ENCODE assay signal across 9 cellular contexts in genomic region chr1:1040004-1040991, GRCh38.
DNase-seq lines count a peak whose midpoint lies in the region; ATAC-seq and TF ChIP-seq lines count a peak whose summit lies in the region.
"Had no signal": no experiment of that assay in that cellular context is flagged by ENCODE, and none has a peak within 500 bp of the region (broad histone marks: within the 10 kb centered on the region; RNA-seq: fewer than 3 reads in every experiment).

No MANE protein-coding gene starts in this region.

- no peak for ATAC-seq in HG03439 (IDR thresholded peaks at IDR 0.05; ENCODE audit: unreplicated experiment)

- H3K27me3 ChIP-seq in GM06990 (replicated peaks; ENCODE audit: control insufficient read depth, insufficient read depth, low read length) = no peaks in the 10 kb centered on the region

- no peaks in the 10 kb centered on the region; the same call in 1 of the 2 replicates for H3K36me3 ChIP-seq in GM06990 (ENCODE audit: control insufficient read depth, insufficient read depth, low read length)
- H3K36me3 ChIP-seq: neutrophil had no signal

- DNase-seq in GM06990 (ENCODE audit: extremely low read depth, insufficient read length) = peak; percentile 77
- DNase-seq in HPDE6-E6E7 (ENCODE audit: extremely low spot score) = peak; percentile 66
- DNase-seq in T-helper 22 cell (ENCODE audit: low read depth) = peak; percentile 73
- peak in 52 of 58 donors; percentile 27 to 87 (median 70) for DNase-seq in anterior cingulate cortex (lab: John Stamatoyannopoulos, UW)
- peak; percentile 87 for DNase-seq in hepatic stellate cell (ENCODE audit: low spot score)
- peak; percentile 64 for DNase-seq in skeletal muscle cell (ENCODE audit: low read depth)
- no peak for DNase-seq in RKO (ENCODE audit: low spot score)

- H3K4me3 ChIP-seq in GM06990 (replicated peaks; ENCODE audit: low read depth, low read length) (peak overlapping the region; percentile 53), skeletal muscle cell (ENCODE audit: low read depth, low read length) (peak overlapping the region; percentile 48)

- TF ChIP-seq CTCF in GM06990 (IDR thresholded peaks at IDR 0.05; ENCODE audit: insufficient read depth, low read length, poor library complexity, severe bottlenecking) = no peak
